In the genomic region with DNA sequence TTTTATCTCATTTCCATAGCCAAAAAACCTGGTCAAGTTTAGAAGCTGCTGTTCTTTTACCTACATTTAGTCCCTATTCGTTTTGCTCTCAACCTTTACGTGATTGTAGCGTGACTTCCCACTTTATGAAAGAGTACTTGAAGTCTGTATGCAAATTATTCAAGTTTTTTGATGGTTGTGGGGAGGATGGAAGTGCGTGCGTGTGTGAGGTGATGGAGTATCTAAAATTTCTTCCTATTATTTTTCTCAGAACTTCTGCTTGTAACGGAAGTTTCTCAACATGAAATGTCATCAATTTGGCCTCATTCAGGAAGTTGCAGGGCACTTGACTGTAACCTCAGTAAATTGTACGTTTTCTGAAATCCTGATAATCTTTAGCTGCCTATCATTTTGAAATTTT, we compare ENCODE assay signal across 9 cellular contexts.
DNase-seq lines count a peak whose midpoint lies in the region; ATAC-seq and TF ChIP-seq lines count a peak whose summit lies in the region.
"Had no signal": no experiment of that assay in that cellular context is flagged by ENCODE, and none has a peak within 500 bp of the region (broad histone marks: within the 10 kb centered on the region; RNA-seq: fewer than 3 reads in every experiment).

No MANE protein-coding gene starts in this region.

- POLR2A ChIA-PET in activated CD4-positive, alpha-beta memory T cell treated with anti-CD3 and anti-CD28 coated beads for 36 hours (lab: Charles Lee): interaction anchor here (0.6 to 1.4 kb wide), 3 partner anchors 8 to 100 kb away, joined by 3 to 5 read pairs (median 3); no protein-coding TSS in a partner anchor

- peak; percentile 57 for ATAC-seq in HG03139 (IDR thresholded peaks at IDR 0.05; ENCODE audit: unreplicated experiment)
- ATAC-seq in natural killer cell treated with Interleukin-12 subunit alpha and Interleukin-12 subunit beta and Interleukin-15 and Interleukin-18, amount 100 ng/mL, for 72 hours: peak; percentile 90 to 91
- ATAC-seq in GM21447 (IDR thresholded peaks at IDR 0.05; ENCODE audit: unreplicated experiment): no peak

- no peak for TF ChIP-seq CTCF in esophagus muscularis mucosa (IDR thresholded peaks at IDR 0.05)

- H3K36me3 ChIP-seq in esophagus muscularis mucosa: no peaks in the 10 kb centered on the region

- H3K9me3 ChIP-seq in esophagus muscularis mucosa: no peaks in the 10 kb centered on the region

- no peak overlapping the region for H3K27ac ChIP-seq in esophagus muscularis mucosa (replicated peaks in 1 of 4)
- H3K27ac ChIP-seq: 22Rv1 had no signal

- H3K36me3 Mint-ChIP-seq in activated CD4-positive, alpha-beta memory T cell treated with anti-CD3 and anti-CD28 coated beads for 36 hours: peaks cover 16% of the 10 kb centered on the region
- peaks cover 32% of the 10 kb centered on the region for H3K36me3 Mint-ChIP-seq in natural killer cell treated with Interleukin-12 subunit alpha and Interleukin-12 subunit beta and Interleukin-15 and Interleukin-18, amount 100 ng/mL, for 72 hours

- peak overlapping the region; percentile 27 for H3K4me3 Mint-ChIP-seq in activated CD4-positive, alpha-beta memory T cell treated with anti-CD3 and anti-CD28 coated beads for 36 hours
- H3K4me3 Mint-ChIP-seq in natural killer cell treated with Interleukin-12 subunit alpha and Interleukin-12 subunit beta and Interleukin-15 and Interleukin-18, amount 100 ng/mL, for 72 hours: peak overlapping the region; percentile 82

- H3K9me3 Mint-ChIP-seq in activated CD4-positive, alpha-beta memory T cell treated with anti-CD3 and anti-CD28 coated beads for 36 hours: no peaks in the 10 kb centered on the region
- H3K9me3 Mint-ChIP-seq in natural killer cell treated with Interleukin-12 subunit alpha and Interleukin-12 subunit beta and Interleukin-15 and Interleukin-18, amount 100 ng/mL, for 72 hours: peaks cover 12% of the 10 kb centered on the region

- H3K27ac Mint-ChIP-seq in activated CD4-positive, alpha-beta memory T cell treated with anti-CD3 and anti-CD28 coated beads for 36 hours: peak overlapping the region; percentile 92
- H3K27ac Mint-ChIP-seq in natural killer cell treated with Interleukin-12 subunit alpha and Interleukin-12 subunit beta and Interleukin-15 and Interleukin-18, amount 100 ng/mL, for 72 hours: peak overlapping the region; percentile 96 to 99

- DNase-seq in activated CD4-positive, CD25-positive, alpha-beta regulatory T cell treated with anti-CD3 and anti-CD28 coated beads, Interleukin-2, amount 50 U/mL, for 16 hours (ENCODE audit: low read depth, low spot score): peak; percentile 6
- no peak for DNase-seq in activated CD4-positive, CD25-positive, alpha-beta regulatory T cell treated with anti-CD3 and anti-CD28 coated beads, Interleukin-2, amount 50 U/mL, for 72 hours
- DNase-seq in activated CD4-positive, alpha-beta memory T cell treated with anti-CD3 and anti-CD28 coated beads for 36 hours: peak; percentile 28
- DNase-seq in natural killer cell treated with Interleukin-12 subunit alpha and Interleukin-12 subunit beta and Interleukin-15 and Interleukin-18, amount 100 ng/mL, for 72 hours (ENCODE audit: low spot score): peak; percentile 71
- DNase-seq in esophagus muscularis mucosa (ENCODE audit: extremely low spot score) (no peak), COLO829 (ENCODE audit: low spot score) (no peak)

- intact Hi-C loops in activated CD4-positive, alpha-beta memory T cell treated with anti-CD3 and anti-CD28 coated beads for 36 hours (cut with micrococcal nuclease): loop anchor here (1.0 to 5.0 kb wide), 2 partner anchors 29 to 110 kb away; no protein-coding TSS in a partner anchor
- intact Hi-C loops in esophagus muscularis mucosa (cut with DNase I): no loop called here

- no peak for TF ChIP-seq EP300 in esophagus muscularis mucosa (IDR thresholded peaks at IDR 0.05)

- no peak for TF ChIP-seq POLR2A in esophagus muscularis mucosa (IDR thresholded peaks at IDR 0.05; ENCODE audit: low read depth)

- H3K27me3 Mint-ChIP-seq in activated CD4-positive, alpha-beta memory T cell treated with anti-CD3 and anti-CD28 coated beads for 36 hours: no peaks in the 10 kb centered on the region
- no peaks in the 10 kb centered on the region for H3K27me3 Mint-ChIP-seq in natural killer cell treated with Interleukin-12 subunit alpha and Interleukin-12 subunit beta and Interleukin-15 and Interleukin-18, amount 100 ng/mL, for 72 hours

- H3K4me1 Mint-ChIP-seq in activated CD4-positive, alpha-beta memory T cell treated with anti-CD3 and anti-CD28 coated beads for 36 hours (ENCODE audit: low read depth): peaks cover 44% of the 10 kb centered on the region
- peaks cover 59 to 69% of the 10 kb centered on the region in 2 donors for H3K4me1 Mint-ChIP-seq in natural killer cell treated with Interleukin-12 subunit alpha and Interleukin-12 subunit beta and Interleukin-15 and Interleukin-18, amount 100 ng/mL, for 72 hours (ENCODE audit: low read depth in 2 of 2)

- H3K4me3 ChIP-seq in esophagus muscularis mucosa: no peak overlapping the region

- no peaks in the 10 kb centered on the region for H3K27me3 ChIP-seq in esophagus muscularis mucosa

- WGBS in esophagus muscularis mucosa: 51% methylated on average over 7 of the region's 7 CpGs

- CTCF ChIA-PET in activated CD4-positive, alpha-beta memory T cell treated with anti-CD3 and anti-CD28 coated beads for 36 hours (lab: Charles Lee): no interaction called here

- peaks cover 0 to 20% (median 2%) of the 10 kb centered on the region in 4 donors for H3K4me1 ChIP-seq in esophagus muscularis mucosa

Comparison
In these comparisons a context has a peak if more than half of its experiments do, and no peak if none do; other contexts are left out.
1. DNase-seq: peak in activated CD4-positive, CD25-positive, alpha-beta regulatory T cell treated with anti-CD3 and anti-CD28 coated beads, Interleukin-2, amount 50 U/mL, for 16 hours (single experiment), activated CD4-positive, alpha-beta memory T cell treated with anti-CD3 and anti-CD28 coated beads for 36 hours (single experiment) and natural killer cell treated with Interleukin-12 subunit alpha and Interleukin-12 subunit beta and Interleukin-15 and Interleukin-18, amount 100 ng/mL, for 72 hours (single experiment); none in activated CD4-positive, CD25-positive, alpha-beta regulatory T cell treated with anti-CD3 and anti-CD28 coated beads, Interleukin-2, amount 50 U/mL, for 72 hours (single experiment), esophagus muscularis mucosa (single experiment) and COLO829 (single experiment).